Comparison of ENCODE assay signal across 19 cellular contexts in genomic region chr4:81571105-81571504, GRCh38.
DNase-seq lines count a peak whose midpoint lies in the region; ATAC-seq, FAIRE-seq and TF ChIP-seq lines count a peak whose summit lies in the region.
"Had no signal": no experiment of that assay in that cellular context is flagged by ENCODE, and none has a peak within 500 bp of the region (broad histone marks: within the 10 kb centered on the region; RNA-seq: fewer than 3 reads in every experiment).

No MANE protein-coding gene starts in this region.

- dilution Hi-C loops in mammary epithelial cell (cut with HindIII; ENCODE audit: low sequenced_read_pairs), result no loop called here

- no peak overlapping the region for H4K8ac ChIP-seq in trophoblast cell (ENCODE audit: low read depth, low read length)

- H3K4me2 ChIP-seq in mammary epithelial cell (ENCODE audit: insufficient read depth, low read depth, low read length) (peak overlapping the region; percentile 9), HepG2 (ENCODE audit: low read depth, low read length) (no peak overlapping the region), trophoblast cell (ENCODE audit: low read length) (no peak overlapping the region)
- H3K4me2 ChIP-seq: A549 had no signal

- H2BK120ac ChIP-seq in trophoblast cell (ENCODE audit: insufficient read depth, low read length, poor library complexity), result no peak overlapping the region

- H3K14ac ChIP-seq in trophoblast cell (ENCODE audit: low read length), result no peak overlapping the region

- BruUV-seq in mammary epithelial cell (replicated peaks; lab: Mats Ljungman, UMichigan) (no TSS peak), HepG2 (replicated peaks; lab: Mats Ljungman, UMichigan) (no TSS peak)

- H3K79me2 ChIP-seq in mammary epithelial cell (ENCODE audit: insufficient read depth, low read length), result no peaks in the 10 kb centered on the region
- H3K79me2 ChIP-seq in HepG2 (ENCODE audit: insufficient read depth, low read length), result no peaks in the 10 kb centered on the region
- no peaks in the 10 kb centered on the region for H3K79me2 ChIP-seq in trophoblast cell (ENCODE audit: control insufficient read depth, insufficient read depth, low read length, poor library complexity)

- no peak overlapping the region for H2BK12ac ChIP-seq in trophoblast cell (ENCODE audit: low read length)

- TF ChIP-seq RAD21 in HepG2 (CRISPR knock-in tag; IDR thresholded peaks at IDR 0.05), result no peak

- H3K4ac ChIP-seq in trophoblast cell (ENCODE audit: low read depth, low read length), result no peak overlapping the region

- no peak overlapping the region for H4K12ac ChIP-seq in trophoblast cell (ENCODE audit: low read depth, low read length)

- H3K36me3 ChIP-seq in mammary epithelial cell (ENCODE audit: insufficient read depth, low read length), result no peaks in the 10 kb centered on the region
- H3K36me3 ChIP-seq in breast epithelium, result no peaks in the 10 kb centered on the region
- H3K36me3 ChIP-seq in right lobe of liver, result no peaks in the 10 kb centered on the region
- H3K36me3 ChIP-seq in HepG2 (replicated peaks in 1 of 2; ENCODE audit: control insufficient read depth in 1 of 2, insufficient read depth in 2 of 2, low read length in 2 of 2), result no peaks in the 10 kb centered on the region
- no peaks in the 10 kb centered on the region for H3K36me3 ChIP-seq in trophoblast cell (ENCODE audit: control insufficient read depth in 1 of 2, insufficient read depth in 2 of 2, low read length in 2 of 2)

- peak; percentile 33 for DNase-seq in mammary epithelial cell
- DNase-seq in breast epithelium (ENCODE audit: low spot score in 2 of 2), result no peak
- DNase-seq in right lobe of liver, result peak in 2 of 3 donors; percentile 29 to 51
- DNase-seq in HepG2 (ENCODE audit: low spot score), result no peak
- DNase-seq in left lobe of liver (ENCODE audit: low spot score), result peak; percentile 53
- no peak for DNase-seq in NCI-H2171 treated with DMSO at 0.1 percent for 48 hours (lab: John Stamatoyannopoulos, UW)
- DNase-seq in trophoblast cell, result no peak
- DNase-seq: AML-193; Caco-2; CD4-positive, alpha-beta T cell; H9 had no signal

- H3K79me1 ChIP-seq in trophoblast cell (ENCODE audit: low read length), result no peaks in the 10 kb centered on the region

- H3K9ac ChIP-seq in mammary epithelial cell (ENCODE audit: insufficient read depth, low read length), result no peak overlapping the region
- no peak overlapping the region for H3K9ac ChIP-seq in HepG2 (ENCODE audit: insufficient read depth, low read depth, low read length)
- no peak overlapping the region for H3K9ac ChIP-seq in trophoblast cell (ENCODE audit: low read length)

- CTCF ChIA-PET in mammary epithelial cell (lab: Charles Lee; ENCODE audit: low non-redundant PET), result no interaction called here
- CTCF ChIA-PET in HepG2 (lab: Yijun Ruan, JAX; ENCODE audit: low intra/inter-chr PET ratio, low total read pairs), result no interaction called here

- peak in 2 of 4 donors; percentile 28 to 35 for ATAC-seq in right lobe of liver
- no peak for ATAC-seq in HepG2
- peak; percentile 36 for ATAC-seq in left lobe of liver
- ATAC-seq: A549 had no signal

- H2AK5ac ChIP-seq in trophoblast cell (ENCODE audit: low read length), result no peak overlapping the region

- POLR2A ChIA-PET in HepG2 (lab: Yijun Ruan, JAX), result no interaction called here

- peaks cover 4% of the 10 kb centered on the region for H3K4me1 ChIP-seq in mammary epithelial cell (ENCODE audit: insufficient read depth, low read length)
- H3K4me1 ChIP-seq in breast epithelium, result no peaks in the 10 kb centered on the region
- H3K4me1 ChIP-seq in right lobe of liver, result peaks cover 0 to 53% (median 15%) of the 10 kb centered on the region in 4 donors
- H3K4me1 ChIP-seq in HepG2 (ENCODE audit: insufficient read depth, low read length), result no peaks in the 10 kb centered on the region
- no peaks in the 10 kb centered on the region for H3K4me1 ChIP-seq in trophoblast cell (ENCODE audit: control insufficient read depth in 1 of 2, insufficient read depth in 2 of 2, low read length in 2 of 2)
- H3K4me1 ChIP-seq: A549, Caco-2 had no signal

- in situ Hi-C loops in mammary epithelial cell (cut with MboI; ENCODE audit: low sequenced_read_pairs in 2 of 2) (no loop called here), HepG2 (cut with HindIII; ENCODE audit: extremely low pct_ligation_motif_present, low pct_unique_long_range_greater_than_20kb) (no loop called here)

- no peak overlapping the region for H3K23ac ChIP-seq in trophoblast cell (ENCODE audit: low read length)

- H3K27me3 ChIP-seq in mammary epithelial cell (ENCODE audit: insufficient read depth, low read length) (no peaks in the 10 kb centered on the region), breast epithelium (no peaks in the 10 kb centered on the region), right lobe of liver (no peaks in the 10 kb centered on the region), HepG2 (ENCODE audit: control insufficient read depth in 1 of 2, insufficient read depth in 2 of 2, low read length in 2 of 2) (no peaks in the 10 kb centered on the region; a peak in 1 of 5 replicates), trophoblast cell (ENCODE audit: insufficient read depth, low read length) (no peaks in the 10 kb centered on the region)

- intact Hi-C loops in mammary epithelial cell (cut with micrococcal nuclease), result no loop called here
- intact Hi-C loops in breast epithelium (cut with DNase I; ENCODE audit: low total_unique reads), result no loop called here
- intact Hi-C loops in right lobe of liver (cut with DNase I), result no loop called here
- intact Hi-C loops in HepG2 (cut with micrococcal nuclease; ENCODE audit: unreplicated experiment), result no loop called here

- no peak overlapping the region for H3K4me3 ChIP-seq in mammary epithelial cell (replicated peaks in 1 of 3; ENCODE audit: insufficient read depth in 1 of 3, low read depth in 2 of 3, low read length in 3 of 3)
- H3K4me3 ChIP-seq in breast epithelium, result no peak overlapping the region
- H3K4me3 ChIP-seq in right lobe of liver, result no peak overlapping the region
- H3K4me3 ChIP-seq in HepG2 (replicated peaks in 1 of 3; ENCODE audit: insufficient read depth in 1 of 3, low read depth in 2 of 3, low read length in 3 of 3), result no peak overlapping the region
- H3K4me3 ChIP-seq in trophoblast cell (ENCODE audit: low read depth, low read length), result no peak overlapping the region
- H3K4me3 ChIP-seq: A549 had no signal

- H3K27ac ChIP-seq in mammary epithelial cell (ENCODE audit: insufficient read depth, low read depth, low read length), result no peak overlapping the region
- H3K27ac ChIP-seq in breast epithelium, result no peak overlapping the region
- peak overlapping the region; percentile 7 to 69 (median 54) for H3K27ac ChIP-seq in right lobe of liver
- H3K27ac ChIP-seq in HepG2 (ENCODE audit: extremely low read length, insufficient read depth, low read length), result no peak overlapping the region
- H3K27ac ChIP-seq in trophoblast cell (ENCODE audit: low read depth, low read length), result no peak overlapping the region
- H3K27ac ChIP-seq: 22Rv1, A549, C4-2B had no signal

- H4K91ac ChIP-seq in trophoblast cell (ENCODE audit: low read depth, low read length), result no peak overlapping the region

- no peak overlapping the region for H2BK5ac ChIP-seq in trophoblast cell (ENCODE audit: low read depth, low read length, poor library complexity)

- no peak for TF ChIP-seq CTCF in mammary epithelial cell (conservative IDR thresholded peaks at IDR 0.05 in 1 of 2, IDR thresholded peaks at IDR 0.05 in 1 of 2; ENCODE audit: extremely low read depth in 1 of 2, insufficient read depth in 1 of 2, low read depth in 1 of 2, low read length in 2 of 2)
- no peak for TF ChIP-seq CTCF in breast epithelium (IDR thresholded peaks at IDR 0.05)
- TF ChIP-seq CTCF in right lobe of liver (IDR thresholded peaks at IDR 0.05), result no peak
- TF ChIP-seq CTCF in HepG2 (CRISPR knock-in tag; IDR thresholded peaks at IDR 0.05), result no peak

- H3K18ac ChIP-seq in trophoblast cell (ENCODE audit: low read length), result no peak overlapping the region

- FAIRE-seq in HepG2 (lab: Jason Lieb, UNC), result no peak
- FAIRE-seq: A549, D721Med, G401.6, GM12891, GM19239, H1 had no signal

- 0% methylated on average over 1 of the region's 1 CpG for WGBS in mammary epithelial cell (ENCODE audit: low coverage, missing lambda C conversion rate)
- 86% methylated on average over 1 of the region's 1 CpG for WGBS in right lobe of liver (ENCODE audit: insufficient coverage, low coverage, low lambda C conversion rate, missing lambda C conversion rate)
- WGBS in HepG2 (ENCODE audit: low lambda C conversion rate), result 0% methylated on average over 1 of the region's 1 CpG
- no CpG with 5 or more reads among the region's 1 CpG for WGBS in trophoblast cell (ENCODE audit: extremely low coverage, insufficient coverage, insufficient read length)

- TF ChIP-seq EP300 in HepG2 (IDR thresholded peaks at IDR 0.05; ENCODE audit: low read depth in 2 of 2, low read length in 2 of 2) (no peak), HepG2 (CRISPR knock-in tag; IDR thresholded peaks at IDR 0.05; ENCODE audit: borderline replicate concordance) (no peak)

- H2AFZ ChIP-seq in mammary epithelial cell (ENCODE audit: low read depth, low read length) (no peak overlapping the region), HepG2 (ENCODE audit: low read length) (no peak overlapping the region), trophoblast cell (ENCODE audit: insufficient read depth, low read length, poor library complexity) (no peak overlapping the region)

- H3K9me3 ChIP-seq in mammary epithelial cell (replicated peaks; ENCODE audit: insufficient read depth, low read length) (no peaks in the 10 kb centered on the region), breast epithelium (no peaks in the 10 kb centered on the region), right lobe of liver (no peaks in the 10 kb centered on the region), HepG2 (ENCODE audit: low read length) (no peaks in the 10 kb centered on the region), trophoblast cell (ENCODE audit: insufficient read depth, low read depth, low read length) (no peaks in the 10 kb centered on the region)
- H3K9me3 ChIP-seq: A549, Caco-2 had no signal

- no peaks in the 10 kb centered on the region for H4K20me1 ChIP-seq in mammary epithelial cell (ENCODE audit: insufficient read depth, low read length)
- H4K20me1 ChIP-seq in HepG2 (ENCODE audit: insufficient read depth, low read length), result no peaks in the 10 kb centered on the region

- TF ChIP-seq POLR2A in breast epithelium (IDR thresholded peaks at IDR 0.05) (no peak), right lobe of liver (IDR thresholded peaks at IDR 0.05) (no peak), HepG2 (IDR thresholded peaks at IDR 0.05; ENCODE audit: insufficient read depth in 1 of 2, low read depth in 2 of 2, low read length in 2 of 2) (no peak)

TF ChIP-seq in HepG2, 621 proteins besides CTCF, POLR2A, EP300 and RAD21 (continues in another document):
- no peak for TF ChIP-seq ZNF766 (CRISPR knock-in tag; IDR thresholded peaks at IDR 0.05; ENCODE audit: borderline replicate concordance)
- no peak for TF ChIP-seq PRPF4 (IDR thresholded peaks at IDR 0.05; ENCODE audit: low read depth, low read length, poor library complexity, severe bottlenecking)

Comparison
In these comparisons a context has a peak if more than half of its experiments do, and no peak if none do; other contexts are left out.
1. DNase-seq: peak in mammary epithelial cell (single experiment), right lobe of liver (2 of 3) and left lobe of liver (single experiment); none in breast epithelium (0 of 2), HepG2 (single experiment), NCI-H2171 treated with DMSO at 0.1 percent for 48 hours (single experiment) and trophoblast cell (0 of 2).
2. H3K27ac ChIP-seq: peak in right lobe of liver (3 of 3); none in mammary epithelial cell (single experiment), breast epithelium (0 of 2), HepG2 (single experiment) and trophoblast cell (single experiment).